Comparison of ENCODE assay signal across 13 cellular contexts in the genomic region with DNA sequence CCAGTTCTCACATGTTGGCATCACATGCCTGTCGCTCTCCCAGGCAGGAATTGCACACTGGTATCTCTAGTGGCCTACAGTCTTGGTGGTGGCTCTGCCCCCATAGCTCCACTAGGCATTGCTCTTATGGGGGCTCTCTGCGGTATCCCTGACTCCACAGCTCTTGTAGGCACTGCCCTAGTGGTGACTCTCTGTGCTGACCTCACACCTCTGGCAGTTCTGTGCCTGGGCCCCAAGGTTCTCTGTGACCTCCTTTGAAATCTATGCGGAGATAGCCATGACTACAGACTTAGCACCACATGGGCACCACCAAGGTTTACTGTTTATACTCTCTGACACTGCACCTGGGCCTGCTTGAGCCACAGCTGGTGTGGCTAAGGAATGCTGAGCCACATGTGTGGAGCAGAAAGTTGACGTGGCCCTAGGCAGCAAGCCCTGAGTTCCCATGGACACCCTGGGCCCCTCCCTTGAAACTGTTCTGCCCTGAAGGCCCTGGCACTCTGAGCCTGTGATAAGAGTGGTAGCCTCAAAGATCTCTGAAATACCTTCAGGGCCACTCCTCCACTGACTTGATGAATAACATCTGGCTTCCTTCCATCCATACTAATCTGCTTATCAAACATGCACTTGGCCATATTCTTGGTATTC. TPM values are rescaled to one million over a fixed set of nuclear protein-coding genes. Genes with fewer than 3 reads are reported as not detected.
DNase-seq lines count a peak whose midpoint lies in the region; ATAC-seq, FAIRE-seq and TF ChIP-seq lines count a peak whose summit lies in the region.
"Had no signal": no experiment of that assay in that cellular context is flagged by ENCODE, and none has a peak within 500 bp of the region (broad histone marks: within the 10 kb centered on the region; RNA-seq: fewer than 3 reads in every experiment).

No MANE protein-coding gene starts in this region.

- dilution Hi-C loops in keratinocyte (cut with MboI; ENCODE audit: extremely low pct_ligation_motif_present, low sequenced_read_pairs), result no loop called here

- H3K27me3 Mint-ChIP-seq in HFFc6 (ENCODE audit: insufficient read depth), result peaks cover 3% of the 10 kb centered on the region; the same call in 1 of the 2 replicates
- H3K27me3 Mint-ChIP-seq in MCF 10A (ENCODE audit: insufficient read depth, unreplicated experiment), result no peaks in the 10 kb centered on the region
- H3K27me3 Mint-ChIP-seq in stimulated activated memory B cell treated with anti-CD40 and anti-IgM and Interleukin-4, amounts not matched to agents 10 μg/mL and 1 μg/mL and 100 μg/mL, for 72 hours, result no peaks in the 10 kb centered on the region

- H3K9me3 ChIP-seq in keratinocyte (ENCODE audit: control insufficient read depth, low read depth, low read length), result no peaks in the 10 kb centered on the region
- no peaks in the 10 kb centered on the region for H3K9me3 ChIP-seq in A673 (ENCODE audit: low read depth, low read length, poor library complexity, severe bottlenecking)
- H3K9me3 ChIP-seq: spleen had no signal

- H3K79me2 ChIP-seq in keratinocyte (ENCODE audit: control insufficient read depth, insufficient read depth, low read length), result no peaks in the 10 kb centered on the region

- CTCF ChIA-PET in MCF 10A (lab: Yijun Ruan, JAX) (interaction anchor here (0.7 to 4.5 kb wide), 10 partner anchors 20 to 922 kb away, joined by 3 to 48 read pairs (median 5); a partner anchor contains a TSS), A673 (lab: Charles Lee) (no interaction called here)

- H3K36me3 ChIP-seq in keratinocyte (ENCODE audit: control insufficient read depth in 2 of 2, extremely low read depth in 1 of 2, insufficient read depth in 2 of 2, low read length in 2 of 2) (no peaks in the 10 kb centered on the region), A673 (ENCODE audit: insufficient read depth, low read length, poor library complexity, severe bottlenecking) (no peaks in the 10 kb centered on the region)
- H3K36me3 ChIP-seq: spleen had no signal

- H3K9ac ChIP-seq in keratinocyte (ENCODE audit: control insufficient read depth, extremely low read depth, insufficient read depth, low read length), result no peak overlapping the region

- H3K36me3 Mint-ChIP-seq in HFFc6 (ENCODE audit: low read depth) (no peaks in the 10 kb centered on the region), MCF 10A (ENCODE audit: insufficient read depth, unreplicated experiment) (no peaks in the 10 kb centered on the region)
- no peaks in the 10 kb centered on the region for H3K36me3 Mint-ChIP-seq in stimulated activated memory B cell treated with anti-CD40 and anti-IgM and Interleukin-4, amounts not matched to agents 10 μg/mL and 1 μg/mL and 100 μg/mL, for 72 hours

- BruUV-seq in MCF 10A (replicated peaks; lab: Mats Ljungman, UMichigan), result no TSS peak
- no TSS peak for BruUV-seq in A673 (replicated peaks; lab: Mats Ljungman, UMichigan)

- H3K27ac ChIP-seq in keratinocyte (ENCODE audit: control insufficient read depth, insufficient read depth, low read length) (peak overlapping the region; percentile 41), A673 (ENCODE audit: low read depth, low read length, poor library complexity, severe bottlenecking) (no peak overlapping the region)

- TF ChIP-seq CTCF in HFFc6 (IDR thresholded peaks at IDR 0.05) (peak; percentile 30), MCF 10A (IDR thresholded peaks at IDR 0.05; ENCODE audit: unreplicated experiment) (no peak), keratinocyte (optimal IDR thresholded peaks at IDR 0.05 in 1 of 3, IDR thresholded peaks at IDR 0.05 in 1 of 3, conservative IDR thresholded peaks at IDR 0.05 in 1 of 3; ENCODE audit: extremely low read depth in 1 of 3, insufficient read depth in 2 of 3, low read length in 3 of 3) (no peak), A673 (conservative IDR thresholded peaks at IDR 0.05; ENCODE audit: low read depth, low read length) (no peak)

- no peaks in the 10 kb centered on the region for H4K20me1 ChIP-seq in keratinocyte (ENCODE audit: control insufficient read depth, extremely low read depth, insufficient read depth, low read length)

- H3K27ac Mint-ChIP-seq in HFFc6, result peak overlapping the region; percentile 62; the same call in 1 of the 2 replicates
- H3K27ac Mint-ChIP-seq in MCF 10A (ENCODE audit: low read depth, unreplicated experiment), result peak overlapping the region; percentile 84
- no peak overlapping the region for H3K27ac Mint-ChIP-seq in stimulated activated memory B cell treated with anti-CD40 and anti-IgM and Interleukin-4, amounts not matched to agents 10 μg/mL and 1 μg/mL and 100 μg/mL, for 72 hours

- H3K9me3 Mint-ChIP-seq in HFFc6 (no peaks in the 10 kb centered on the region), MCF 10A (ENCODE audit: unreplicated experiment) (no peaks in the 10 kb centered on the region)
- no peaks in the 10 kb centered on the region for H3K9me3 Mint-ChIP-seq in stimulated activated memory B cell treated with anti-CD40 and anti-IgM and Interleukin-4, amounts not matched to agents 10 μg/mL and 1 μg/mL and 100 μg/mL, for 72 hours

- H3K4me3 Mint-ChIP-seq in HFFc6, result peak overlapping the region; percentile 29; the same call in 1 of the 2 replicates
- H3K4me3 Mint-ChIP-seq in MCF 10A (ENCODE audit: unreplicated experiment), result peak overlapping the region; percentile 7
- no peak overlapping the region for H3K4me3 Mint-ChIP-seq in stimulated activated memory B cell treated with anti-CD40 and anti-IgM and Interleukin-4, amounts not matched to agents 10 μg/mL and 1 μg/mL and 100 μg/mL, for 72 hours

- POLR2A ChIA-PET in MCF 10A (lab: Yijun Ruan, JAX) (interaction anchor here (0.7 to 4.2 kb wide), 7 partner anchors 8 to 392 kb away, joined by 3 to 39 read pairs (median 14); a partner anchor contains a TSS), A673 (lab: Charles Lee; ENCODE audit: low non-redundant PET) (no interaction called here)

- H2AFZ ChIP-seq in keratinocyte (ENCODE audit: control insufficient read depth, low read length), result no peak overlapping the region

- ATAC-seq in stimulated activated memory B cell treated with anti-CD40 and anti-IgM and Interleukin-4, amounts not matched to agents 10 μg/mL and 1 μg/mL and 100 μg/mL, for 72 hours, result peak; percentile 44

- peak overlapping the region; percentile 29 for H3K4me2 ChIP-seq in keratinocyte (ENCODE audit: control insufficient read depth, extremely low read depth, insufficient read depth, low read depth, low read length)

- H3K4me1 ChIP-seq in keratinocyte (ENCODE audit: control insufficient read depth, extremely low read depth, insufficient read depth, low read length), result peaks cover 12% of the 10 kb centered on the region
- no peaks in the 10 kb centered on the region for H3K4me1 ChIP-seq in A673 (ENCODE audit: insufficient read depth, low read length, poor library complexity, severe bottlenecking)

- FAIRE-seq in keratinocyte (lab: Jason Lieb, UNC), result peak; percentile 77

- H3K9me1 ChIP-seq in keratinocyte (ENCODE audit: control insufficient read depth, extremely low read depth, insufficient read depth, low read length), result no peaks in the 10 kb centered on the region

- no peak overlapping the region for H3K4me3 ChIP-seq in keratinocyte (ENCODE audit: control insufficient read depth in 2 of 3, extremely low read depth in 1 of 3, insufficient read depth in 2 of 3, low read depth in 1 of 3, low read length in 3 of 3)
- no peak overlapping the region for H3K4me3 ChIP-seq in A673 (ENCODE audit: low read depth, low read length, poor library complexity, severe bottlenecking)
- H3K4me3 ChIP-seq: spleen had no signal

- intact Hi-C loops in MCF 10A (cut with micrococcal nuclease) (loop anchor here (10.0 kb wide), 1 partner anchor 667 kb away; a partner anchor contains a TSS), A673 (cut with micrococcal nuclease; ENCODE audit: unreplicated experiment) (no loop called here)

- no peaks in the 10 kb centered on the region for H3K27me3 ChIP-seq in keratinocyte (ENCODE audit: control insufficient read depth, extremely low read depth, insufficient read depth, low read length)
- no peaks in the 10 kb centered on the region for H3K27me3 ChIP-seq in A673 (replicated peaks; ENCODE audit: insufficient read depth, low read depth, low read length, poor library complexity)
- H3K27me3 ChIP-seq: spleen had no signal

- H3K4me1 Mint-ChIP-seq in HFFc6 (ENCODE audit: low read depth) (peaks cover 18% of the 10 kb centered on the region), MCF 10A (ENCODE audit: insufficient read depth, unreplicated experiment) (peaks cover 26% of the 10 kb centered on the region)
- H3K4me1 Mint-ChIP-seq in stimulated activated memory B cell treated with anti-CD40 and anti-IgM and Interleukin-4, amounts not matched to agents 10 μg/mL and 1 μg/mL and 100 μg/mL, for 72 hours, result no peaks in the 10 kb centered on the region

- DNase-seq in HFFc6, result peak; percentile 7
- DNase-seq in MCF 10A (ENCODE audit: unreplicated experiment), result peak; percentile 51
- DNase-seq in keratinocyte (ENCODE audit: low read depth, low spot score), result peak; percentile 74
- DNase-seq in KG1 (lab: John Stamatoyannopoulos, UW), result no peak
- no peak for DNase-seq in A673 (ENCODE audit: low spot score)
- DNase-seq in AML-193 (lab: John Stamatoyannopoulos, UW), result no peak
- DNase-seq in COLO829 (ENCODE audit: low spot score), result no peak
- DNase-seq: activated T-cell treated with anti-CD3 and anti-CD28 coated beads, Interleukin-2, amount 50 U/mL, for 48 hours; DMS79 treated with DMSO at 0.1 percent for 48 hours; NCI-H1048; SHP77 treated with DMSO at 0.1 percent for 48 hours; spleen had no signal

RNA-seq across cellular contexts. Expression of a gene that starts 8.0 kb away (rescaled TPM):
- total RNA-seq in HFFc6 (2021; fragmentation: NEBNext Ultra II Directional; extraction: Animal tissue kit (Norgen Biotek cat#: 25700)), result under 1 TPM; 0.09 to 0.36 (median 0.23) TPM
- total RNA-seq in MCF 10A (2022), result 0.77 and 0.86 TPM in 2 replicates
- 0.07 to 0.26 TPM in 2 of 3 replicates, not detected in the other for polyA plus RNA-seq in keratinocyte
- 1.1 TPM for polyA plus RNA-seq in keratinocyte (2011; ENCODE audit: low read depth)
- 0.12 and 0.23 TPM in 2 replicates for polyA plus RNA-seq in keratinocyte (2011; cell fraction: cytosol; rRNA removed)
- polyA plus RNA-seq in keratinocyte (2011; cell fraction: nucleus; rRNA removed), result 0.14 TPM in 1 of 2 replicates, not detected in the other
- 0.24 and 1.1 TPM in 2 replicates for polyA plus RNA-seq in keratinocyte (2012; ENCODE audit: low replicate concordance)
- polyA minus RNA-seq in keratinocyte, result 0.46 TPM in 1 of 3 replicates, not detected in the others
- not detected for polyA minus RNA-seq in keratinocyte (2011; cell fraction: cytosol; rRNA and poly(A)+ RNA removed)
- not detected in 2 replicates for polyA minus RNA-seq in keratinocyte (2011; cell fraction: nucleus; rRNA and poly(A)+ RNA removed)
- total RNA-seq in A673 (2021), result 0.62 and 1.1 TPM in 2 replicates

Comparison
In these comparisons a context has a peak if more than half of its experiments do, and no peak if none do; other contexts are left out.
1. DNase-seq: peak in HFFc6 (single experiment), MCF 10A (single experiment) and keratinocyte (single experiment); none in KG1 (single experiment), A673 (single experiment), AML-193 (0 of 2) and COLO829 (single experiment).